15 cellular contexts compared by ENCODE assay signal in the genomic region with DNA sequence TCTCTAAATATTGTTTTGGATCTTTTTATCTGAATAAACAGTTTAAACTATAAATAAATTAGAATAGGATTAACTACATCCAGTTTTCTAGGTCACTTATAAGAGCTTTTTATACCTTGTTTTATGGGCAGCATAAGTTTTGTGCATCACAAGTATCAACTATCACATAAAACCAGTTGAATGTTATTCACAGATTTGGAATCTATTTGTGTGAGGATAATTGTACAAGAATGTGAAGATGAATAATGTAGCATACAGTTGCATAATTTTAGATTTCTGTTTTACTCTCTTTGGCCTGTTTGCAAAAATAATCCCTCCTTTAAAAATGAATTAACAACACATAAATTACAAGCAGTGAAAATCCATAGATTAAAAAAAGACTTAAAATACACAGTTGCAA.
DNase-seq lines count a peak whose midpoint lies in the region; ATAC-seq, FAIRE-seq and TF ChIP-seq lines count a peak whose summit lies in the region.
"Had no signal": no experiment of that assay in that cellular context is flagged by ENCODE, and none has a peak within 500 bp of the region (broad histone marks: within the 10 kb centered on the region; RNA-seq: fewer than 3 reads in every experiment).

No MANE protein-coding gene starts in this region.

- CTCF ChIA-PET in HepG2 (lab: Yijun Ruan, JAX; ENCODE audit: low intra/inter-chr PET ratio, low total read pairs): no interaction called here

- H3K36me3 ChIP-seq in HepG2 (replicated peaks in 1 of 2; ENCODE audit: control insufficient read depth in 1 of 2, insufficient read depth in 2 of 2, low read length in 2 of 2): peaks cover 18 to 39% of the 10 kb centered on the region in 2 experiments
- peaks cover 0 to 18% (median 10%) of the 10 kb centered on the region in 4 donors for H3K36me3 ChIP-seq in right lobe of liver

- TF ChIP-seq RAD21 in HepG2 (CRISPR knock-in tag; IDR thresholded peaks at IDR 0.05): no peak

- H3K4me1 ChIP-seq in HepG2 (ENCODE audit: insufficient read depth, low read length) (no peaks in the 10 kb centered on the region), right lobe of liver (no peaks in the 10 kb centered on the region)
- H3K4me1 ChIP-seq: SJSA1 had no signal

- no peak overlapping the region for H2AFZ ChIP-seq in HepG2 (ENCODE audit: low read length)

- DNase-seq in HepG2 (ENCODE audit: low spot score) (no peak), right lobe of liver (no peak), LHCN-M2 (ENCODE audit: low read depth) (peak; percentile 22), fibroblast of mammary gland (ENCODE audit: low read depth) (peak; percentile 11), stromal cell of bone marrow (ENCODE audit: low read depth) (peak; percentile 7), NCI-H2107 (lab: John Stamatoyannopoulos, UW) (no peak), GF-D8 (lab: John Stamatoyannopoulos, UW) (no peak)
- DNase-seq: DMS53, GOT3, NCI-H1694, NCI-H345, NCI-H526 treated with DMSO at 0.1 percent for 48 hours had no signal

- no peak overlapping the region for H3K4me3 ChIP-seq in HepG2 (replicated peaks in 1 of 3; ENCODE audit: insufficient read depth in 1 of 3, low read depth in 2 of 3, low read length in 3 of 3)
- H3K4me3 ChIP-seq in right lobe of liver: no peak overlapping the region
- no peak overlapping the region for H3K4me3 ChIP-seq in fibroblast of mammary gland (ENCODE audit: control insufficient read depth, low read depth, low read length)
- H3K4me3 ChIP-seq: SJSA1 had no signal

- POLR2A ChIA-PET in HepG2 (lab: Yijun Ruan, JAX): no interaction called here

- BruUV-seq in HepG2 (replicated peaks; lab: Mats Ljungman, UMichigan): TSS peak; percentile 8

- H3K4me2 ChIP-seq in HepG2 (ENCODE audit: low read depth, low read length): no peak overlapping the region

- no peaks in the 10 kb centered on the region for H3K79me2 ChIP-seq in HepG2 (ENCODE audit: insufficient read depth, low read length)

- no peaks in the 10 kb centered on the region for H4K20me1 ChIP-seq in HepG2 (ENCODE audit: insufficient read depth, low read length)

- ATAC-seq in HepG2: no peak
- no peak for ATAC-seq in right lobe of liver
- no peak for ATAC-seq in HG03135 (IDR thresholded peaks at IDR 0.05; ENCODE audit: unreplicated experiment)

- in situ Hi-C loops in HepG2 (cut with HindIII; ENCODE audit: extremely low pct_ligation_motif_present, low pct_unique_long_range_greater_than_20kb): no loop called here

- H3K27ac ChIP-seq in HepG2 (ENCODE audit: extremely low read length, insufficient read depth, low read length) (no peak overlapping the region), right lobe of liver (no peak overlapping the region)
- H3K27ac ChIP-seq: 22Rv1, SJSA1 had no signal

- no peak for FAIRE-seq in HepG2 (lab: Jason Lieb, UNC)

- no peak for TF ChIP-seq POLR2A in HepG2 (IDR thresholded peaks at IDR 0.05; ENCODE audit: insufficient read depth in 1 of 2, low read depth in 2 of 2, low read length in 2 of 2)
- no peak for TF ChIP-seq POLR2A in right lobe of liver (IDR thresholded peaks at IDR 0.05)

- TF ChIP-seq CTCF in HepG2 (CRISPR knock-in tag; IDR thresholded peaks at IDR 0.05) (no peak), right lobe of liver (IDR thresholded peaks at IDR 0.05) (no peak), fibroblast of mammary gland (conservative IDR thresholded peaks at IDR 0.05; ENCODE audit: control insufficient read depth, insufficient read depth, low read depth, low read length) (no peak)

- intact Hi-C loops in HepG2 (cut with micrococcal nuclease; ENCODE audit: unreplicated experiment) (no loop called here), right lobe of liver (cut with DNase I) (no loop called here)

- H3K9me3 ChIP-seq in HepG2 (ENCODE audit: low read length) (no peaks in the 10 kb centered on the region), right lobe of liver (no peaks in the 10 kb centered on the region)
- H3K9me3 ChIP-seq: SJSA1 had no signal

- TF ChIP-seq EP300 in HepG2 (IDR thresholded peaks at IDR 0.05; ENCODE audit: low read depth in 2 of 2, low read length in 2 of 2): no peak
- TF ChIP-seq EP300 in HepG2 (CRISPR knock-in tag; IDR thresholded peaks at IDR 0.05; ENCODE audit: borderline replicate concordance): no peak

- H3K27me3 ChIP-seq in HepG2 (ENCODE audit: control insufficient read depth in 1 of 2, insufficient read depth in 2 of 2, low read length in 2 of 2) (no peaks in the 10 kb centered on the region), right lobe of liver (no peaks in the 10 kb centered on the region)
- H3K27me3 ChIP-seq: SJSA1 had no signal

- no peak overlapping the region for H3K9ac ChIP-seq in HepG2 (ENCODE audit: insufficient read depth, low read depth, low read length)

TF ChIP-seq in HepG2, 621 proteins besides CTCF, POLR2A, EP300 and RAD21:
- TF ChIP-seq ZNF570 (CRISPR knock-in tag; IDR thresholded peaks at IDR 0.05; ENCODE audit: borderline replicate concordance) (no peak), PRPF4 (IDR thresholded peaks at IDR 0.05; ENCODE audit: low read depth, low read length, poor library complexity, severe bottlenecking) (no peak), MAZ (IDR thresholded peaks at IDR 0.05; ENCODE audit: borderline replicate concordance, low read depth, low read length) (no peak), MAZ (CRISPR knock-in tag; IDR thresholded peaks at IDR 0.05; ENCODE audit: low read depth) (no peak), KDM6A (CRISPR knock-in tag; IDR thresholded peaks at IDR 0.05; ENCODE audit: low read depth) (no peak), SMARCC2 (IDR thresholded peaks at IDR 0.05) (no peak), PITX1 (CRISPR knock-in tag; IDR thresholded peaks at IDR 0.05) (no peak), DPF2 (CRISPR knock-in tag; IDR thresholded peaks at IDR 0.05; ENCODE audit: borderline replicate concordance, low read depth) (no peak), ZNF501 (CRISPR knock-in tag; IDR thresholded peaks at IDR 0.05) (no peak), ZNF749 (CRISPR knock-in tag; IDR thresholded peaks at IDR 0.05; ENCODE audit: borderline replicate concordance) (no peak), JUN (CRISPR knock-in tag; IDR thresholded peaks at IDR 0.05) (no peak), HNF4A (CRISPR knock-in tag; IDR thresholded peaks at IDR 0.05) (no peak)
- TF ChIP-seq, protein P1, sequence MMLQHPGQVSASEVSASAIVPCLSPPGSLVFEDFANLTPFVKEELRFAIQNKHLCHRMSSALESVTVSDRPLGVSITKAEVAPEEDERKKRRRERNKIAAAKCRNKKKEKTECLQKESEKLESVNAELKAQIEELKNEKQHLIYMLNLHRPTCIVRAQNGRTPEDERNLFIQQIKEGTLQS (CRISPR knock-in tag; IDR thresholded peaks at IDR 0.05): no peak

Comparison
In these comparisons a context has a peak if more than half of its experiments do, and no peak if none do; other contexts are left out.
1. DNase-seq: peak in LHCN-M2 (single experiment), fibroblast of mammary gland (single experiment) and stromal cell of bone marrow (single experiment); none in HepG2 (single experiment), right lobe of liver (0 of 3), NCI-H2107 (single experiment) and GF-D8 (single experiment).